1 cellular context compared by ENCODE assay signal in the genomic region with DNA sequence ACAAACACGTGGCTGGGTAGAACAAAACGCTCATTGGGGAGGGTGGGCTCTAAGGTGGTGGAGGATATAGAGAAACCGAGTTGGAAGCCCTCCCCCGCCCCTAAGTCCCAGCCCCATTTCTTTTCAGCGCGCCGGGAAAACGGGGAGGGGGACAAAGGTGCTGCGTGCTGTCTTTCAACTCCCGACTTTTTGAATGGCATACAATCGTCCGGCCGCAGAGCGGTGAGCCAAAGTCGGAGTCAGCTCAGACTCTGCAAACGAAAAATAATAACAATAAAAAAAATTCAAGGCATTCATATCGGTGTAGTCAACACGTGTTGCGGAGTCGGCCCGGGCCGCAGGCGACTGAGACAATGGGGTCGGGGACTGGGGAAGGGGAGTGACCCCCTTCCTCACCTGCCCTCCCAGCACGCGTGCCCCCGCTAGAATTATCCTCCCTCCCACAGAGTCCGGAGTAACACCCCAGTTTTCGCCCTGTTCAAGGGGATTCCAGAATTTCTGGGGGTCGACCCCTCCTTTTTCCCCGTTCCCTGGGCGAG.
TF ChIP-seq lines count a peak whose summit lies in the region.

No MANE protein-coding gene starts in this region.

TF ChIP-seq in A549, 52 proteins besides CTCF, POLR2A, EP300 and RAD21 (continued from another document):
- no peak; the same call in 2 of the 3 replicates for TF ChIP-seq SMC3 (IDR thresholded peaks at IDR 0.05)
- TF ChIP-seq RCOR1 (IDR thresholded peaks at IDR 0.05; ENCODE audit: low read depth, low read length): no peak
- no peak for TF ChIP-seq TP53 (CRISPR knock-in tag; IDR thresholded peaks at IDR 0.05)
- TF ChIP-seq HOXA7 (CRISPR knock-in tag; IDR thresholded peaks at IDR 0.05): peak; percentile 41; the same call in 1 of the 2 replicates
- TF ChIP-seq ZNF302 (CRISPR knock-in tag; IDR thresholded peaks at IDR 0.05): no peak
